8 cellular contexts compared by ENCODE assay signal in genomic region chr15:82571722-82572222, GRCh38. TPM values are rescaled to one million over a fixed set of nuclear protein-coding genes. Genes with fewer than 3 reads are reported as not detected.
A peak's percentile ranks its signal among the peaks of the same experiment; 100 is the strongest.
DNase-seq lines count a peak whose midpoint lies in the region; ATAC-seq and TF ChIP-seq lines count a peak whose summit lies in the region.

No MANE protein-coding gene starts in this region.

- H3K9me3 Mint-ChIP-seq in activated CD4-positive, alpha-beta T cell treated with anti-CD3 and anti-CD28 coated beads for 36 hours (ENCODE audit: low read depth) = no peaks in the 10 kb centered on the region
- H3K9me3 Mint-ChIP-seq in activated CD4-positive, alpha-beta T cell treated with anti-CD3 and anti-CD28 coated beads, Interleukin-2, amount 10 ng/mL, durations not matched to agents 24 days and 14 days = no peaks in the 10 kb centered on the region

- H3K27me3 Mint-ChIP-seq in activated CD4-positive, alpha-beta T cell treated with anti-CD3 and anti-CD28 coated beads for 36 hours = peaks cover 14% of the 10 kb centered on the region
- peaks cover 29% of the 10 kb centered on the region for H3K27me3 Mint-ChIP-seq in activated CD4-positive, alpha-beta T cell treated with anti-CD3 and anti-CD28 coated beads, Interleukin-2, amount 10 ng/mL, durations not matched to agents 24 days and 14 days

- intact Hi-C loops in activated CD4-positive, alpha-beta T cell treated with anti-CD3 and anti-CD28 coated beads for 36 hours (cut with DNase I, micrococcal nuclease) = no loop called here
- intact Hi-C loops in activated CD4-positive, alpha-beta T cell treated with anti-CD3 and anti-CD28 coated beads, Interleukin-2, amount 10 ng/mL, durations not matched to agents 24 days and 14 days (cut with micrococcal nuclease) = no loop called here
- intact Hi-C loops in adrenal gland (cut with DNase I) (no loop called here), right cardiac atrium (cut with DNase I) (no loop called here), prostate gland (cut with DNase I) (no loop called here)

- peak overlapping the region in 1 of 4 donors; percentile 34 for H3K4me3 ChIP-seq in adrenal gland
- H3K4me3 ChIP-seq in right cardiac atrium (ENCODE audit: low read length) = peak overlapping the region; percentile 42
- peak overlapping the region; percentile 0 to 9 for H3K4me3 ChIP-seq in prostate gland

- H3K27me3 ChIP-seq in adrenal gland (no peaks in the 10 kb centered on the region), right cardiac atrium (ENCODE audit: control insufficient read depth, insufficient read depth) (no peaks in the 10 kb centered on the region), prostate gland (replicated peaks; ENCODE audit: insufficient read depth) (no peaks in the 10 kb centered on the region)

- peaks cover 0 to 10% of the 10 kb centered on the region in 2 donors for H3K4me1 ChIP-seq in adrenal gland (replicated peaks in 1 of 2)
- H3K4me1 ChIP-seq in right cardiac atrium (ENCODE audit: control insufficient read depth, insufficient read depth, low read length) = no peaks in the 10 kb centered on the region
- H3K4me1 ChIP-seq in prostate gland (replicated peaks) = no peaks in the 10 kb centered on the region

- TF ChIP-seq POLR2A in adrenal gland (IDR thresholded peaks at IDR 0.05) (peak; percentile 47 to 54), prostate gland (IDR thresholded peaks at IDR 0.05) (no peak)

- no peak overlapping the region for H3K4me3 Mint-ChIP-seq in activated CD4-positive, alpha-beta T cell treated with anti-CD3 and anti-CD28 coated beads for 36 hours
- no peak overlapping the region for H3K4me3 Mint-ChIP-seq in activated CD4-positive, alpha-beta T cell treated with anti-CD3 and anti-CD28 coated beads, Interleukin-2, amount 10 ng/mL, durations not matched to agents 24 days and 14 days

- CTCF ChIA-PET in activated CD4-positive, alpha-beta T cell treated with anti-CD3 and anti-CD28 coated beads for 36 hours (lab: Charles Lee) = no interaction called here

- H3K27ac ChIP-seq in adrenal gland (peak overlapping the region in 3 of 5 donors; percentile 30 to 69 (median 39)), right cardiac atrium (ENCODE audit: low read length) (peak overlapping the region; percentile 4), prostate gland (no peak overlapping the region)

- peak; percentile 17 for DNase-seq in activated CD4-positive, alpha-beta T cell treated with anti-CD3 and anti-CD28 coated beads for 36 hours
- DNase-seq in activated CD4-positive, alpha-beta T cell treated with anti-CD3 and anti-CD28 coated beads, Interleukin-2, amount 10 ng/mL, durations not matched to agents 24 days and 14 days = no peak
- DNase-seq in adrenal gland (peak; percentile 52 to 88 (median 78)), right cardiac atrium (peak; percentile 71 to 87 (median 86)), prostate gland (ENCODE audit: low spot score) (peak; percentile 18)
- DNase-seq in stimulated activated naive CD4-positive, alpha-beta T cell (lab: John Stamatoyannopoulos, UW) = no peak

- H3K4me1 Mint-ChIP-seq in activated CD4-positive, alpha-beta T cell treated with anti-CD3 and anti-CD28 coated beads for 36 hours = no peaks in the 10 kb centered on the region
- no peaks in the 10 kb centered on the region for H3K4me1 Mint-ChIP-seq in activated CD4-positive, alpha-beta T cell treated with anti-CD3 and anti-CD28 coated beads, Interleukin-2, amount 10 ng/mL, durations not matched to agents 24 days and 14 days

- H3K36me3 ChIP-seq in adrenal gland (replicated peaks in 1 of 2) (no peaks in the 10 kb centered on the region), prostate gland (no peaks in the 10 kb centered on the region)

- H3K27ac Mint-ChIP-seq in activated CD4-positive, alpha-beta T cell treated with anti-CD3 and anti-CD28 coated beads for 36 hours = no peak overlapping the region
- H3K27ac Mint-ChIP-seq in activated CD4-positive, alpha-beta T cell treated with anti-CD3 and anti-CD28 coated beads, Interleukin-2, amount 10 ng/mL, durations not matched to agents 24 days and 14 days = no peak overlapping the region

- POLR2A ChIA-PET in activated CD4-positive, alpha-beta T cell treated with anti-CD3 and anti-CD28 coated beads for 36 hours (lab: Charles Lee) = no interaction called here

- no peak for TF ChIP-seq CTCF in adrenal gland (IDR thresholded peaks at IDR 0.05)
- no peak for TF ChIP-seq CTCF in prostate gland (IDR thresholded peaks at IDR 0.05)

- no peaks in the 10 kb centered on the region for H3K36me3 Mint-ChIP-seq in activated CD4-positive, alpha-beta T cell treated with anti-CD3 and anti-CD28 coated beads for 36 hours (ENCODE audit: low read depth)
- no peaks in the 10 kb centered on the region for H3K36me3 Mint-ChIP-seq in activated CD4-positive, alpha-beta T cell treated with anti-CD3 and anti-CD28 coated beads, Interleukin-2, amount 10 ng/mL, durations not matched to agents 24 days and 14 days (ENCODE audit: low read depth)

- WGBS in adrenal gland, 4 donors = 1 to 2% (median 2%) methylated on average over 14 to 17 of the region's 17 CpGs
- under 1% methylated on average over 17 of the region's 17 CpGs for WGBS in right cardiac atrium
- under 1% methylated on average over 17 of the region's 17 CpGs for WGBS in prostate gland

- H3K9me3 ChIP-seq in adrenal gland (replicated peaks in 1 of 3) = no peaks in the 10 kb centered on the region
- no peaks in the 10 kb centered on the region for H3K9me3 ChIP-seq in right cardiac atrium (ENCODE audit: control insufficient read depth, low read length)
- H3K9me3 ChIP-seq in prostate gland = no peaks in the 10 kb centered on the region

- peak; percentile 66 for ATAC-seq in activated CD4-positive, alpha-beta T cell treated with anti-CD3 and anti-CD28 coated beads for 36 hours
- ATAC-seq in right cardiac atrium = peak; percentile 92 to 93
- ATAC-seq in HG03045 (IDR thresholded peaks at IDR 0.05; ENCODE audit: unreplicated experiment) = no peak
- no peak for ATAC-seq in GM21737 (IDR thresholded peaks at IDR 0.05; ENCODE audit: unreplicated experiment)

RNA-seq across cellular contexts. Expression of gene RPS17, which starts 31.5 kb away (rescaled TPM):
- total RNA-seq in activated CD4-positive, alpha-beta T cell treated with anti-CD3 and anti-CD28 coated beads for 36 hours = 1,000 to 10,000 TPM; 2,882 to 3,294 TPM
- 2,675 and 2,728 TPM in 2 replicates for total RNA-seq in activated CD4-positive, alpha-beta T cell treated with anti-CD3 and anti-CD28 coated beads, Interleukin-2, amount 10 ng/mL, durations not matched to agents 24 days and 14 days
- total RNA-seq in adrenal gland (1,000 to 10,000 TPM; 1,210 to 2,501 (median 1,342) TPM), right cardiac atrium (100 to 1,000 TPM; 749 to 949 (median 824) TPM), prostate gland (1,000 to 10,000 TPM in 1 of 2 donors, 100 to 1,000 TPM in 1; 995 to 3,415 TPM)
- polyA plus RNA-seq in adrenal gland (1,000 to 10,000 TPM; 2,161 to 2,863 (median 2,568) TPM), right cardiac atrium (1,832 TPM)

Comparison
In these comparisons a context has a peak if more than half of its experiments do, and no peak if none do; other contexts are left out.
1. DNase-seq: peak in activated CD4-positive, alpha-beta T cell treated with anti-CD3 and anti-CD28 coated beads for 36 hours (single experiment), adrenal gland (7 of 7), right cardiac atrium (3 of 3) and prostate gland (single experiment); none in activated CD4-positive, alpha-beta T cell treated with anti-CD3 and anti-CD28 coated beads, Interleukin-2, amount 10 ng/mL, durations not matched to agents 24 days and 14 days (single experiment) and stimulated activated naive CD4-positive, alpha-beta T cell (0 of 6).
2. ATAC-seq: peak in activated CD4-positive, alpha-beta T cell treated with anti-CD3 and anti-CD28 coated beads for 36 hours (single experiment) and right cardiac atrium (2 of 2); none in HG03045 (single experiment) and GM21737 (single experiment).
3. H3K27ac ChIP-seq: peak in adrenal gland (3 of 5) and right cardiac atrium (single experiment); none in prostate gland (0 of 2).